Comparison of ENCODE assay signal across 32 cellular contexts in genomic region chr7:98748090-98748489, GRCh38.
"Had no signal": no experiment of that assay in that cellular context is flagged by ENCODE, and none has a peak within 500 bp of the region (broad histone marks: within the 10 kb centered on the region; RNA-seq: fewer than 3 reads in every experiment).

No MANE protein-coding gene starts in this region.

- H3K27ac ChIP-seq: adrenal gland, ascending aorta, body of pancreas, brain microvascular endothelial cell, breast epithelium, cardiac muscle cell had no signal

- H3K36me3 ChIP-seq: adrenal gland, ascending aorta, brain microvascular endothelial cell, breast epithelium, cardiac muscle cell had no signal

- H3K27me3 ChIP-seq: adrenal gland, ascending aorta, body of pancreas, brain microvascular endothelial cell, breast epithelium, cardiac muscle cell had no signal

- H3K9me3 ChIP-seq: adrenal gland, ascending aorta, body of pancreas, breast epithelium had no signal

- H3K4me1 ChIP-seq: adrenal gland, ascending aorta, body of pancreas, breast epithelium had no signal

- FAIRE-seq: astrocyte, bronchial epithelial cell, colon had no signal

- ATAC-seq: activated naive CD4-positive, alpha-beta T cell treated with anti-CD3 and anti-CD28 coated beads, Interleukin-2, amount 50 U/mL, for 72 hours; activated naive CD8-positive, alpha-beta T cell treated with anti-CD3 and anti-CD28 coated beads, Interleukin-2, amount 50 U/mL, for 24 hours; activated T-cell treated with anti-CD3 and anti-CD28 coated beads, Interleukin-2, amount 50 U/mL, for 4 hours; activated T-cell treated with anti-CD3 and anti-CD28 coated beads, Interleukin-2, amount 50 U/mL, for 72 hours; activated T-helper 17 cell treated with anti-CD3 and anti-CD28 coated beads, Interleukin-2, amount 50 U/mL, for 72 hours; body of pancreas had no signal

- H3K4me3 ChIP-seq: adrenal gland, ascending aorta, body of pancreas, breast epithelium, cardiac muscle cell had no signal

- DNase-seq: activated effector memory CD4-positive, alpha-beta T cell treated with anti-CD3 and anti-CD28 coated beads, Interleukin-2, amount 50 U/mL, for 16 hours; activated effector memory CD4-positive, alpha-beta T cell treated with Interleukin-2 at 50 U/mL for 16 hours; activated gamma-delta T cell; activated gamma-delta T cell treated with Interleukin-2 at 50 U/mL for 16 hours; activated naive CD4-positive, alpha-beta T cell; activated naive CD4-positive, alpha-beta T cell treated with anti-CD3 and anti-CD28 coated beads for 36 hours; activated naive CD4-positive, alpha-beta T cell treated with anti-CD3 and anti-CD28 coated beads, Interleukin-2, amount 10 ng/mL, durations not matched to agents 7 days and 5 days; activated naive CD4-positive, alpha-beta T cell treated with anti-CD3 and anti-CD28 coated beads, Interleukin-2, amount 50 U/mL, for 16 hours; activated naive CD4-positive, alpha-beta T cell treated with Interleukin-2 at 50 U/mL for 16 hours; activated naive CD8-positive, alpha-beta T cell treated with anti-CD3 and anti-CD28 coated beads for 36 hours; activated naive CD8-positive, alpha-beta T cell treated with anti-CD3 and anti-CD28 coated beads, Interleukin-2, amount 10 ng/mL, durations not matched to agents 7 days and 5 days; activated naive CD8-positive, alpha-beta T cell treated with anti-CD3 and anti-CD28 coated beads, Interleukin-2, amount 50 U/mL, for 24 hours; activated T-cell treated with anti-CD3 and anti-CD28 coated beads, Interleukin-2, amount 50 U/mL, for 4 hours; activated T-cell treated with anti-CD3 and anti-CD28 coated beads, Interleukin-2, amount 50 U/mL, for 48 hours; activated T-cell treated with anti-CD3 and anti-CD28 coated beads, Interleukin-2, amount 50 U/mL, for 72 hours; adrenal gland; amniotic stem cell; amygdala; anterior cingulate cortex; aorta; body of pancreas; brain microvascular endothelial cell; central memory CD4-positive, alpha-beta T cell; cerebellar nuclear complex had no signal
